In genomic region chr2:123609077-123609476, GRCh38 we compare ENCODE assay signal across 16 cellular contexts.
A peak's percentile ranks its signal among the peaks of the same experiment; 100 is the strongest.
DNase-seq lines count a peak whose midpoint lies in the region; TF ChIP-seq lines count a peak whose summit lies in the region.
"Had no signal": no experiment of that assay in that cellular context is flagged by ENCODE, and none has a peak within 500 bp of the region (broad histone marks: within the 10 kb centered on the region; RNA-seq: fewer than 3 reads in every experiment).

No MANE protein-coding gene starts in this region.

- no peaks in the 10 kb centered on the region for H3K79me1 ChIP-seq in H9 (ENCODE audit: insufficient read depth, low read depth, low read length, poor library complexity, severe bottlenecking)
- no peaks in the 10 kb centered on the region for H3K79me1 ChIP-seq in neuronal stem cell (ENCODE audit: low read depth, low read length)
- no peaks in the 10 kb centered on the region for H3K79me1 ChIP-seq in trophoblast cell (ENCODE audit: low read length)

- in situ Hi-C loops in mammary epithelial cell (cut with MboI; ENCODE audit: low sequenced_read_pairs in 2 of 2): no loop called here

- H2AK5ac ChIP-seq in H9 (ENCODE audit: insufficient read length, low read length) (no peak overlapping the region), neuronal stem cell (ENCODE audit: low read depth, low read length) (no peak overlapping the region), trophoblast cell (ENCODE audit: low read length) (no peak overlapping the region)

- no peak overlapping the region for H3K4ac ChIP-seq in H9 (ENCODE audit: low read depth, low read length)
- H3K4ac ChIP-seq in neuronal stem cell (ENCODE audit: low read length): no peak overlapping the region
- H3K4ac ChIP-seq in trophoblast cell (ENCODE audit: low read depth, low read length): no peak overlapping the region

- H3K9ac ChIP-seq in H9 (ENCODE audit: extremely low read depth, insufficient read length, low read length) (no peak overlapping the region), NT2/D1 (ENCODE audit: insufficient read length, low read depth) (no peak overlapping the region), iPS-20b (ENCODE audit: low read depth, low read length) (no peak overlapping the region), neuronal stem cell (ENCODE audit: low read depth, low read length, poor library complexity) (no peak overlapping the region), mammary epithelial cell (ENCODE audit: insufficient read depth, low read length) (no peak overlapping the region), trophoblast cell (ENCODE audit: low read length) (no peak overlapping the region)

- no peak overlapping the region for H3K4me3 Mint-ChIP-seq in H9
- H3K4me3 Mint-ChIP-seq: CD4-positive, alpha-beta memory T cell; HFFc6; IgD-negative memory B cell had no signal

- peaks cover 20 to 21% of the 10 kb centered on the region in 2 experiments for H3K4me1 Mint-ChIP-seq in H9
- H3K4me1 Mint-ChIP-seq: CD4-positive, alpha-beta memory T cell; IgD-negative memory B cell had no signal

- H3K36me3 ChIP-seq in NT2/D1 (ENCODE audit: insufficient read depth, insufficient read length, low read length) (no peaks in the 10 kb centered on the region), iPS-20b (ENCODE audit: insufficient read depth, low read depth, low read length) (no peaks in the 10 kb centered on the region), neuronal stem cell (replicated peaks in 1 of 2; ENCODE audit: control insufficient read depth in 2 of 2, insufficient read depth in 2 of 2, low read length in 2 of 2) (no peaks in the 10 kb centered on the region), mammary epithelial cell (ENCODE audit: insufficient read depth, low read length) (no peaks in the 10 kb centered on the region), trophoblast cell (ENCODE audit: control insufficient read depth in 1 of 2, insufficient read depth in 2 of 2, low read length in 2 of 2) (no peaks in the 10 kb centered on the region)
- H3K36me3 ChIP-seq: BE2C had no signal

- BruUV-seq in mammary epithelial cell (replicated peaks; lab: Mats Ljungman, UMichigan): no TSS peak

- TF ChIP-seq CTCF in H9 (conservative IDR thresholded peaks at IDR 0.05) (peak; percentile 20; the same call in 1 of the 3 replicates), mammary epithelial cell (conservative IDR thresholded peaks at IDR 0.05 in 1 of 2, IDR thresholded peaks at IDR 0.05 in 1 of 2; ENCODE audit: extremely low read depth in 1 of 2, insufficient read depth in 1 of 2, low read depth in 1 of 2, low read length in 2 of 2) (no peak)

- H3K79me2 ChIP-seq in H9 (ENCODE audit: insufficient read depth, low read length) (no peaks in the 10 kb centered on the region), mammary epithelial cell (ENCODE audit: insufficient read depth, low read length) (no peaks in the 10 kb centered on the region), trophoblast cell (ENCODE audit: control insufficient read depth, insufficient read depth, low read length, poor library complexity) (no peaks in the 10 kb centered on the region)

- no peak overlapping the region for H4K8ac ChIP-seq in H9 (replicated peaks; ENCODE audit: insufficient read length, low read depth, low read length)
- H4K8ac ChIP-seq in neuronal stem cell (ENCODE audit: low read depth, low read length): no peak overlapping the region
- H4K8ac ChIP-seq in trophoblast cell (ENCODE audit: low read depth, low read length): no peak overlapping the region

- dilution Hi-C loops in mammary epithelial cell (cut with HindIII; ENCODE audit: low sequenced_read_pairs): no loop called here

- H2BK5ac ChIP-seq in H9 (ENCODE audit: insufficient read length, low read length) (no peak overlapping the region), neuronal stem cell (ENCODE audit: low read length) (no peak overlapping the region), trophoblast cell (ENCODE audit: low read depth, low read length, poor library complexity) (no peak overlapping the region)

- no CpG with 5 or more reads among the region's 1 CpG for WGBS in H9 (ENCODE audit: extremely low coverage, insufficient read length, low lambda C conversion rate)
- WGBS in neuronal stem cell (ENCODE audit: extremely low coverage in 2 of 2, insufficient read length in 2 of 2, insufficient replicate concordance in 1 of 2), 2 donors: no CpG with 5 or more reads among the region's 1 CpG
- WGBS in mammary epithelial cell (ENCODE audit: low coverage, missing lambda C conversion rate): 0% methylated on average over 1 of the region's 1 CpG
- WGBS in trophoblast cell (ENCODE audit: extremely low coverage, insufficient coverage, insufficient read length): no CpG with 5 or more reads among the region's 1 CpG

- H3K27ac ChIP-seq in H9 (ENCODE audit: insufficient read length, low read depth, low read length) (no peak overlapping the region), iPS-20b (ENCODE audit: low read length) (no peak overlapping the region), neuronal stem cell (replicated peaks; ENCODE audit: low read length) (no peak overlapping the region), mammary epithelial cell (ENCODE audit: insufficient read depth, low read depth, low read length) (no peak overlapping the region), trophoblast cell (ENCODE audit: low read depth, low read length) (no peak overlapping the region)
- H3K27ac ChIP-seq: A549, C4-2B had no signal

- H3K27me3 Mint-ChIP-seq in H9 (ENCODE audit: low read depth): peaks cover 3% of the 10 kb centered on the region
- H3K27me3 Mint-ChIP-seq: CD4-positive, alpha-beta memory T cell; IgD-negative memory B cell had no signal

- H4K91ac ChIP-seq in H9 (ENCODE audit: insufficient read length, low read depth, low read length) (no peak overlapping the region), neuronal stem cell (ENCODE audit: low read depth, low read length, poor library complexity) (no peak overlapping the region), trophoblast cell (ENCODE audit: low read depth, low read length) (no peak overlapping the region)

- no peak for DNase-seq in H9
- DNase-seq in NT2/D1 (ENCODE audit: low read depth, low spot score): peak; percentile 25
- DNase-seq in neuronal stem cell (ENCODE audit: low spot score): peak; percentile 3
- no peak for DNase-seq in mammary epithelial cell
- DNase-seq in trophoblast cell: no peak
- no peak for DNase-seq in SK-N-DZ (ENCODE audit: low spot score)
- DNase-seq: BE2C; CD4-positive, alpha-beta memory T cell; DMS79; GOT3; HCEC 1CT; HFFc6 had no signal

- H3K23me2 ChIP-seq in H9 (ENCODE audit: insufficient read length, low read depth, low read length, poor library complexity, severe bottlenecking): no peaks in the 10 kb centered on the region

- H3K4me2 ChIP-seq in H9 (ENCODE audit: insufficient read depth, insufficient read length, low read length): no peak overlapping the region
- H3K4me2 ChIP-seq in neuronal stem cell (ENCODE audit: insufficient read depth, low read length, poor library complexity, severe bottlenecking): no peak overlapping the region
- no peak overlapping the region for H3K4me2 ChIP-seq in mammary epithelial cell (ENCODE audit: insufficient read depth, low read depth, low read length)
- H3K4me2 ChIP-seq in trophoblast cell (ENCODE audit: low read length): no peak overlapping the region
- H3K4me2 ChIP-seq: A549 had no signal

- no peak overlapping the region for H4K5ac ChIP-seq in H9 (ENCODE audit: insufficient read length, low read depth, low read length)

- H2AFZ ChIP-seq in H9 (ENCODE audit: low read length) (no peak overlapping the region), neuronal stem cell (ENCODE audit: low read length) (no peak overlapping the region), mammary epithelial cell (ENCODE audit: low read depth, low read length) (no peak overlapping the region), trophoblast cell (ENCODE audit: insufficient read depth, low read length, poor library complexity) (no peak overlapping the region)

- H2BK120ac ChIP-seq in H9 (ENCODE audit: low read depth, low read length, poor library complexity, severe bottlenecking) (no peak overlapping the region), neuronal stem cell (ENCODE audit: low read depth, low read length) (no peak overlapping the region), trophoblast cell (ENCODE audit: insufficient read depth, low read length, poor library complexity) (no peak overlapping the region)

- no peak overlapping the region for H2BK15ac ChIP-seq in H9 (ENCODE audit: low read depth, low read length)
- H2BK15ac ChIP-seq in neuronal stem cell (ENCODE audit: low read length): no peak overlapping the region

- no peaks in the 10 kb centered on the region for H3K4me1 ChIP-seq in H9 (ENCODE audit: insufficient read depth, low read length)
- no peaks in the 10 kb centered on the region for H3K4me1 ChIP-seq in NT2/D1 (ENCODE audit: insufficient read depth, insufficient read length)
- peaks cover 14% of the 10 kb centered on the region; the same call in 1 of the 2 replicates for H3K4me1 ChIP-seq in iPS-20b (ENCODE audit: insufficient read depth, low read length)
- no peaks in the 10 kb centered on the region for H3K4me1 ChIP-seq in neuronal stem cell (ENCODE audit: control insufficient read depth in 2 of 2, insufficient read depth in 1 of 2, low read depth in 1 of 2, low read length in 2 of 2)
- no peaks in the 10 kb centered on the region for H3K4me1 ChIP-seq in mammary epithelial cell (ENCODE audit: insufficient read depth, low read length)
- H3K4me1 ChIP-seq in trophoblast cell (ENCODE audit: control insufficient read depth in 1 of 2, insufficient read depth in 2 of 2, low read length in 2 of 2): no peaks in the 10 kb centered on the region
- H3K4me1 ChIP-seq: A549, BE2C had no signal

- peaks cover 3 to 16% (median 7%) of the 10 kb centered on the region in 3 experiments for H3K36me3 Mint-ChIP-seq in H9 (ENCODE audit: insufficient read depth in 1 of 3, low read depth in 3 of 3)
- H3K36me3 Mint-ChIP-seq: IgD-negative memory B cell had no signal

- H3K18ac ChIP-seq in H9 (ENCODE audit: insufficient read length, low read depth, low read length) (no peak overlapping the region), neuronal stem cell (ENCODE audit: low read length) (no peak overlapping the region), trophoblast cell (ENCODE audit: low read length) (no peak overlapping the region)

- intact Hi-C loops in mammary epithelial cell (cut with micrococcal nuclease): no loop called here

- H3K14ac ChIP-seq in H9 (ENCODE audit: insufficient read depth, low read length) (no peak overlapping the region), neuronal stem cell (ENCODE audit: low read length) (no peak overlapping the region), trophoblast cell (ENCODE audit: low read length) (no peak overlapping the region)

- no peak overlapping the region for H3K23ac ChIP-seq in H9 (ENCODE audit: insufficient read length, low read depth, low read length)
- H3K23ac ChIP-seq in neuronal stem cell (ENCODE audit: low read depth, low read length, poor library complexity): no peak overlapping the region
- H3K23ac ChIP-seq in trophoblast cell (ENCODE audit: low read length): no peak overlapping the region

- no peak overlapping the region; a peak in 1 of 7 replicates for H3K27ac Mint-ChIP-seq in H9
- H3K27ac Mint-ChIP-seq: CD4-positive, alpha-beta memory T cell; HFFc6; IgD-negative memory B cell had no signal

- CTCF ChIA-PET in mammary epithelial cell (lab: Charles Lee; ENCODE audit: low non-redundant PET): no interaction called here

- H2BK20ac ChIP-seq in H9 (ENCODE audit: low read depth, low read length, poor library complexity, severe bottlenecking): no peak overlapping the region

- H3K27me3 ChIP-seq in H9 (ENCODE audit: insufficient read depth, low read length) (no peaks in the 10 kb centered on the region), NT2/D1 (ENCODE audit: insufficient read depth, insufficient read length) (no peaks in the 10 kb centered on the region), iPS-20b (ENCODE audit: insufficient read depth, low read length) (no peaks in the 10 kb centered on the region), neuronal stem cell (ENCODE audit: control insufficient read depth in 3 of 3, insufficient read depth in 3 of 3, low read depth in 1 of 3, low read length in 3 of 3) (no peaks in the 10 kb centered on the region), mammary epithelial cell (ENCODE audit: insufficient read depth, low read length) (no peaks in the 10 kb centered on the region), trophoblast cell (ENCODE audit: insufficient read depth, low read length) (no peaks in the 10 kb centered on the region)
- H3K27me3 ChIP-seq: BE2C had no signal

- H3K9me3 Mint-ChIP-seq in H9: peaks cover 6 to 17% of the 10 kb centered on the region in 2 experiments; a peak in 4 of 5 replicates

- no peak overlapping the region for H2BK12ac ChIP-seq in H9 (ENCODE audit: insufficient read length, low read depth, low read length)
- H2BK12ac ChIP-seq in neuronal stem cell (ENCODE audit: low read length): no peak overlapping the region
- H2BK12ac ChIP-seq in trophoblast cell (ENCODE audit: low read length): no peak overlapping the region

- H3T11ph ChIP-seq in H9 (ENCODE audit: low read length): no peak overlapping the region

- H4K12ac ChIP-seq in trophoblast cell (ENCODE audit: low read depth, low read length): no peak overlapping the region

- H4K20me1 ChIP-seq in H9 (ENCODE audit: control insufficient read depth, insufficient read depth, insufficient read length) (no peaks in the 10 kb centered on the region), mammary epithelial cell (ENCODE audit: insufficient read depth, low read length) (no peaks in the 10 kb centered on the region)

- H3K4me3 ChIP-seq in NT2/D1 (ENCODE audit: insufficient read length, low read depth): no peak overlapping the region
- H3K4me3 ChIP-seq in iPS-20b (ENCODE audit: low read length): peak overlapping the region; percentile 12; the same call in 1 of the 2 replicates
- no peak overlapping the region for H3K4me3 ChIP-seq in neuronal stem cell (ENCODE audit: low read length in 2 of 2)
- no peak overlapping the region for H3K4me3 ChIP-seq in mammary epithelial cell (replicated peaks in 1 of 3; ENCODE audit: insufficient read depth in 1 of 3, low read depth in 2 of 3, low read length in 3 of 3)
- no peak overlapping the region for H3K4me3 ChIP-seq in trophoblast cell (ENCODE audit: low read depth, low read length)
- H3K4me3 ChIP-seq: A549 had no signal

- no peak overlapping the region for H3K56ac ChIP-seq in H9 (ENCODE audit: insufficient read length, low read depth, low read length)

- H3K9me3 ChIP-seq in H9 (ENCODE audit: control insufficient read depth, low read depth, low read length): no peaks in the 10 kb centered on the region
- H3K9me3 ChIP-seq in NT2/D1 (ENCODE audit: insufficient read depth, low read length): 0 out of 2 replicates have a peak, but pooled peaks cover 5% of the 10 kb centered on the region
- no peaks in the 10 kb centered on the region for H3K9me3 ChIP-seq in iPS-20b (ENCODE audit: insufficient read depth, low read depth, low read length)
- no peaks in the 10 kb centered on the region for H3K9me3 ChIP-seq in neuronal stem cell (replicated peaks in 1 of 2; ENCODE audit: control insufficient read depth in 2 of 2, insufficient read depth in 1 of 2, low read depth in 1 of 2, low read length in 2 of 2)
- H3K9me3 ChIP-seq in mammary epithelial cell (replicated peaks; ENCODE audit: insufficient read depth, low read length): peaks cover 3% of the 10 kb centered on the region
- H3K9me3 ChIP-seq in trophoblast cell (ENCODE audit: insufficient read depth, low read depth, low read length): peaks cover 2% of the 10 kb centered on the region
- H3K9me3 ChIP-seq: A549, BE2C had no signal

Comparison
In these comparisons a context has a peak if more than half of its experiments do, and no peak if none do; other contexts are left out.
1. DNase-seq: peak in NT2/D1 (single experiment) and neuronal stem cell (single experiment); none in H9 (single experiment), mammary epithelial cell (single experiment), trophoblast cell (0 of 2) and SK-N-DZ (single experiment).